In genomic region chr10:100928039-100928438, GRCh38 we compare ENCODE assay signal across 19 cellular contexts. TPM values are rescaled to one million over a fixed set of nuclear protein-coding genes. Genes with fewer than 3 reads are reported as not detected.
"Had no signal": no experiment of that assay in that cellular context is flagged by ENCODE, and none has a peak within 500 bp of the region (broad histone marks: within the 10 kb centered on the region; RNA-seq: fewer than 3 reads in every experiment).

No MANE protein-coding gene starts in this region.

- H3K27ac ChIP-seq: HL-60 had no signal

- DNase-seq: KBM-7, NCI-H1092, NCI-H1105 treated with DMSO at 0.1 percent for 48 hours, NCI-H1417 treated with DMSO at 0.1 percent for 48 hours, NCI-H146, NCI-H1694 treated with DMSO at 0.1 percent for 48 hours, NCI-H1930, NCI-H2081, NCI-H2107, NCI-H2227 treated with DMSO at 0.1 percent for 48 hours, NCI-H524 treated with DMSO at 0.1 percent for 48 hours, NCI-H69, NCI-H774, RPMI8226, SHP77 had no signal

- FAIRE-seq: HTR-8/SVneo, RCC 7860 had no signal

RNA-seq across cellular contexts. Expression of gene SEMA4G, which starts 41.3 kb away (rescaled TPM):
- total RNA-seq: MCF 10A had no signal
